Comparison of ENCODE assay signal across 21 cellular contexts in genomic region chr21:36169465-36170128, GRCh38. TPM values are rescaled to one million over a fixed set of nuclear protein-coding genes. Genes with fewer than 3 reads are reported as not detected.
DNase-seq lines count a peak whose midpoint lies in the region; ATAC-seq and TF ChIP-seq lines count a peak whose summit lies in the region.
"Had no signal": no experiment of that assay in that cellular context is flagged by ENCODE, and none has a peak within 500 bp of the region (broad histone marks: within the 10 kb centered on the region; RNA-seq: fewer than 3 reads in every experiment).

No MANE protein-coding gene starts in this region.

- H3K36me3 Mint-ChIP-seq in chondrocyte (ENCODE audit: low read depth), result peaks cover 10% of the 10 kb centered on the region
- peaks cover 39% of the 10 kb centered on the region for H3K36me3 Mint-ChIP-seq in activated T-helper 17 cell treated with anti-CD3 and anti-CD28 coated beads, Interleukin-2, amount 50 U/mL, for 72 hours (ENCODE audit: low read depth)

- H2AFZ ChIP-seq in Karpas-422 (ENCODE audit: low read length), result no peak overlapping the region
- H2AFZ ChIP-seq: neural progenitor cell had no signal

- H3K27me3 Mint-ChIP-seq in chondrocyte (ENCODE audit: low read depth), result no peaks in the 10 kb centered on the region
- no peaks in the 10 kb centered on the region for H3K27me3 Mint-ChIP-seq in activated T-helper 17 cell treated with anti-CD3 and anti-CD28 coated beads, Interleukin-2, amount 50 U/mL, for 72 hours
- H3K27me3 Mint-ChIP-seq: memory B cell had no signal

- intact Hi-C loops in posterior vena cava (cut with DNase I) (no loop called here), stomach (cut with DNase I; ENCODE audit: low total_unique reads) (no loop called here)

- no peak overlapping the region for H3K9ac ChIP-seq in Karpas-422 (ENCODE audit: low read length)
- H3K9ac ChIP-seq: neural progenitor cell had no signal

- TF ChIP-seq CTCF in chondrocyte (IDR thresholded peaks at IDR 0.05) (peak; percentile 22), stomach (IDR thresholded peaks at IDR 0.05) (no peak)

- H3K27ac ChIP-seq in Karpas-422 (ENCODE audit: low read length), result no peak overlapping the region
- H3K27ac ChIP-seq in stomach, result no peak overlapping the region
- H3K27ac ChIP-seq: A549, neural progenitor cell, vagina had no signal

- H3K4me2 ChIP-seq in Karpas-422 (ENCODE audit: low read depth, low read length, poor library complexity, severe bottlenecking), result peak overlapping the region; percentile 19
- H3K4me2 ChIP-seq: A549, neural progenitor cell had no signal

- TF ChIP-seq EP300 in stomach (IDR thresholded peaks at IDR 0.05), result no peak

- H3K36me3 ChIP-seq in Karpas-422 (ENCODE audit: insufficient read depth, low read length), result no peaks in the 10 kb centered on the region
- peaks cover 6 to 55% (median 46%) of the 10 kb centered on the region in 4 donors for H3K36me3 ChIP-seq in stomach
- H3K36me3 ChIP-seq: neural progenitor cell, vagina had no signal

- no peak for TF ChIP-seq POLR2A in stomach (IDR thresholded peaks at IDR 0.05)

- H4K20me1 ChIP-seq in Karpas-422 (ENCODE audit: insufficient read depth, low read depth, low read length), result no peaks in the 10 kb centered on the region

- H3K9me3 Mint-ChIP-seq in chondrocyte (ENCODE audit: low read depth), result no peaks in the 10 kb centered on the region
- H3K9me3 Mint-ChIP-seq in activated T-helper 17 cell treated with anti-CD3 and anti-CD28 coated beads, Interleukin-2, amount 50 U/mL, for 72 hours, result no peaks in the 10 kb centered on the region
- H3K9me3 Mint-ChIP-seq: memory B cell, neural progenitor cell had no signal

- peaks cover 5% of the 10 kb centered on the region for H3K4me1 Mint-ChIP-seq in chondrocyte (ENCODE audit: low read depth)
- peaks cover 8% of the 10 kb centered on the region for H3K4me1 Mint-ChIP-seq in activated T-helper 17 cell treated with anti-CD3 and anti-CD28 coated beads, Interleukin-2, amount 50 U/mL, for 72 hours

- WGBS in stomach, 5 donors, result 91 to 93% (median 92%) methylated on average over 19 of the region's 19 CpGs

- H3K4me1 ChIP-seq in Karpas-422 (ENCODE audit: low read length), result peaks cover 5% of the 10 kb centered on the region
- H3K4me1 ChIP-seq in stomach, result peaks cover 5 to 34% (median 14%) of the 10 kb centered on the region in 4 donors
- H3K4me1 ChIP-seq: neural progenitor cell, vagina had no signal

- H3K27me3 ChIP-seq in Karpas-422 (ENCODE audit: low read length), result no peaks in the 10 kb centered on the region
- no peaks in the 10 kb centered on the region for H3K27me3 ChIP-seq in stomach
- H3K27me3 ChIP-seq: neural progenitor cell, vagina had no signal

- DNase-seq in activated CD4-positive, alpha-beta T cell treated with anti-CD3 and anti-CD28 coated beads for 48 hours, result peak; percentile 19
- DNase-seq in activated CD4-positive, alpha-beta T cell treated with anti-CD3 and anti-CD28 coated beads, Interleukin-2, amount 50 U/mL, for 1 hour, result no peak
- no peak for DNase-seq in Karpas-422
- peak; percentile 46 for DNase-seq in chondrocyte (ENCODE audit: low spot score)
- peak; percentile 86 for DNase-seq in posterior vena cava (ENCODE audit: low spot score)
- DNase-seq in stomach, result no peak
- DNase-seq: activated effector memory CD4-positive, alpha-beta T cell treated with anti-CD3 and anti-CD28 coated beads, Interleukin-2, amount 50 U/mL, for 16 hours; effector CD8-positive, alpha-beta T cell; foreskin fibroblast; GDM1; HCEC 1CT; NCI-H82; SHP77 treated with DMSO at 0.1 percent for 48 hours; stimulated activated naive CD4-positive, alpha-beta T cell treated with Interleukin-2 at 50 U/mL for 16 hours; T-helper 9 cell had no signal

- H3K79me2 ChIP-seq in Karpas-422 (ENCODE audit: low read length), result no peaks in the 10 kb centered on the region

- H3K27ac Mint-ChIP-seq in chondrocyte (ENCODE audit: unreplicated experiment), result no peak overlapping the region
- H3K27ac Mint-ChIP-seq in activated T-helper 17 cell treated with anti-CD3 and anti-CD28 coated beads, Interleukin-2, amount 50 U/mL, for 72 hours, result no peak overlapping the region
- H3K27ac Mint-ChIP-seq: memory B cell, neural progenitor cell had no signal

- H3K9me3 ChIP-seq in Karpas-422 (ENCODE audit: low read length) (no peaks in the 10 kb centered on the region), stomach (no peaks in the 10 kb centered on the region)
- H3K9me3 ChIP-seq: A549, vagina had no signal

- H3K4me3 Mint-ChIP-seq in chondrocyte (ENCODE audit: unreplicated experiment), result no peak overlapping the region
- H3K4me3 Mint-ChIP-seq in activated T-helper 17 cell treated with anti-CD3 and anti-CD28 coated beads, Interleukin-2, amount 50 U/mL, for 72 hours, result no peak overlapping the region
- H3K4me3 Mint-ChIP-seq: memory B cell, neural progenitor cell had no signal

- no peak for ATAC-seq in HG03565 (IDR thresholded peaks at IDR 0.05; ENCODE audit: unreplicated experiment)
- ATAC-seq in activated T-helper 17 cell treated with anti-CD3 and anti-CD28 coated beads, Interleukin-2, amount 50 U/mL, for 72 hours (replicated peaks), result no peak

- H3K4me3 ChIP-seq in Karpas-422 (ENCODE audit: low read length), result no peak overlapping the region
- H3K4me3 ChIP-seq in stomach, result no peak overlapping the region
- H3K4me3 ChIP-seq: A549, neural progenitor cell, vagina had no signal

- no peaks in the 10 kb centered on the region for H3K9me2 ChIP-seq in Karpas-422 (replicated peaks; ENCODE audit: insufficient read depth, low read length)

RNA-seq across cellular contexts. Expression of gene DOP1B, which starts 13.0 kb away (rescaled TPM):
- 1.0 and 2.1 TPM in 2 replicates for total RNA-seq in Karpas-422 (2014; rRNA removed; shearing (Covaris generic); ENCODE audit: low replicate concordance)
- total RNA-seq in chondrocyte (17.1 to 23.1 TPM (median 17.8 TPM) in 3 replicates), posterior vena cava (10 to 100 TPM; 12.4 to 17.2 TPM), stomach (10 to 100 TPM; 33.8 to 63.2 (median 49.2) TPM)
- 10 to 100 TPM in 1 of 3 donors, 1 to 10 TPM in 2; 4.1 to 16.5 (median 4.6) TPM for polyA plus RNA-seq in stomach
- 10 to 100 TPM; 13.5 to 13.6 TPM for total RNA-seq in activated T-helper 17 cell treated with anti-CD3 and anti-CD28 coated beads, Interleukin-2, amount 50 U/mL, for 72 hours

RNA-seq across cellular contexts. Expression of gene CBR3, which starts 34.7 kb away (rescaled TPM):
- not detected in 2 replicates for total RNA-seq in Karpas-422 (2014; rRNA removed; shearing (Covaris generic); ENCODE audit: low replicate concordance)
- total RNA-seq in chondrocyte, result 3.4 to 7.4 TPM (median 3.5 TPM) in 3 replicates
- total RNA-seq in posterior vena cava, result 10 to 100 TPM; 12.2 to 12.5 TPM
- total RNA-seq in stomach, result 10 to 100 TPM in 1 of 5 donors, 1 to 10 TPM in 2, not detected in 2; 1.1 to 10.7 (median 4.7) TPM
- polyA plus RNA-seq in stomach, result 10 to 100 TPM in 1 of 3 donors, 1 to 10 TPM in 2; 4.4 to 32.8 (median 6.4) TPM
- total RNA-seq in activated T-helper 17 cell treated with anti-CD3 and anti-CD28 coated beads, Interleukin-2, amount 50 U/mL, for 72 hours, result 10 to 100 TPM; 19.7 to 23.2 TPM

Comparison
In these comparisons a context has a peak if more than half of its experiments do, and no peak if none do; other contexts are left out.
1. DNase-seq: peak in activated CD4-positive, alpha-beta T cell treated with anti-CD3 and anti-CD28 coated beads for 48 hours (single experiment), chondrocyte (single experiment) and posterior vena cava (single experiment); none in activated CD4-positive, alpha-beta T cell treated with anti-CD3 and anti-CD28 coated beads, Interleukin-2, amount 50 U/mL, for 1 hour (single experiment), Karpas-422 (single experiment) and stomach (single experiment).